In genomic region chr6:15305909-15306308, GRCh38 we compare ENCODE assay signal across 10 cellular contexts.
DNase-seq lines count a peak whose midpoint lies in the region; ATAC-seq and FAIRE-seq lines count a peak whose summit lies in the region.
"Had no signal": no experiment of that assay in that cellular context is flagged by ENCODE, and none has a peak within 500 bp of the region (broad histone marks: within the 10 kb centered on the region; RNA-seq: fewer than 3 reads in every experiment).

No MANE protein-coding gene starts in this region.

- H3K27me3 ChIP-seq in BLaER1: no peaks in the 10 kb centered on the region

- H3K27me3 Mint-ChIP-seq in IgD-negative memory B cell: no peaks in the 10 kb centered on the region
- H3K27me3 Mint-ChIP-seq in dendritic cell treated with granulocyte-macrophage colony-stimulating factor and Interleukin-4, amounts not matched to agents 40 ng/mL and 50 ng/mL, for 4 days: no peaks in the 10 kb centered on the region

- no peak overlapping the region for H3K4me3 ChIP-seq in BLaER1

- peaks cover 52 to 62% (median 60%) of the 10 kb centered on the region in 3 donors for H3K4me1 Mint-ChIP-seq in IgD-negative memory B cell
- H3K4me1 Mint-ChIP-seq in dendritic cell treated with granulocyte-macrophage colony-stimulating factor and Interleukin-4, amounts not matched to agents 40 ng/mL and 50 ng/mL, for 4 days (ENCODE audit: low read depth): peaks cover 73% of the 10 kb centered on the region

- peaks cover 98% of the 10 kb centered on the region for H3K4me1 ChIP-seq in BLaER1

- H3K36me3 Mint-ChIP-seq in IgD-negative memory B cell: peaks cover 5% of the 10 kb centered on the region
- H3K36me3 Mint-ChIP-seq in dendritic cell treated with granulocyte-macrophage colony-stimulating factor and Interleukin-4, amounts not matched to agents 40 ng/mL and 50 ng/mL, for 4 days (ENCODE audit: low read depth): peaks cover 7% of the 10 kb centered on the region

- H3K9ac ChIP-seq in BLaER1: 0 out of 2 replicates have a peak overlapping the region, but pooled peaks have one; percentile 7

- peak overlapping the region; percentile 3 to 59 (median 40) for H3K27ac Mint-ChIP-seq in IgD-negative memory B cell
- peak overlapping the region; percentile 68 for H3K27ac Mint-ChIP-seq in dendritic cell treated with granulocyte-macrophage colony-stimulating factor and Interleukin-4, amounts not matched to agents 40 ng/mL and 50 ng/mL, for 4 days

- peak; percentile 35 for ATAC-seq in GM18498 (IDR thresholded peaks at IDR 0.05; ENCODE audit: unreplicated experiment)
- no peak for ATAC-seq in HG03139 (IDR thresholded peaks at IDR 0.05; ENCODE audit: unreplicated experiment)

- no peak for FAIRE-seq in HTR-8/SVneo (lab: Jason Lieb, UNC)

- peak overlapping the region; percentile 36; the same call in 1 of the 2 replicates for H3K27ac ChIP-seq in BLaER1

- peak overlapping the region; percentile 54 for H3K4me2 ChIP-seq in BLaER1

- peaks cover 100% of the 10 kb centered on the region for H4K20me1 ChIP-seq in BLaER1

- peaks cover 13% of the 10 kb centered on the region for H3K36me3 ChIP-seq in BLaER1

- H3K9me3 ChIP-seq in BLaER1: no peaks in the 10 kb centered on the region

- H3K9me3 Mint-ChIP-seq in IgD-negative memory B cell: no peaks in the 10 kb centered on the region
- H3K9me3 Mint-ChIP-seq in dendritic cell treated with granulocyte-macrophage colony-stimulating factor and Interleukin-4, amounts not matched to agents 40 ng/mL and 50 ng/mL, for 4 days: no peaks in the 10 kb centered on the region

- intact Hi-C loops in dendritic cell treated with granulocyte-macrophage colony-stimulating factor and Interleukin-4, amounts not matched to agents 40 ng/mL and 50 ng/mL, for 4 days (cut with micrococcal nuclease): loop anchor here (5.0 kb wide), 1 partner anchor 39 kb away; no protein-coding TSS in a partner anchor

- DNase-seq in pons (ENCODE audit: low spot score) (no peak), HTR-8/SVneo (ENCODE audit: insufficient read length, low spot score) (no peak)
- DNase-seq in NK-92 treated with Interleukin-12 subunit alpha and Interleukin-12 subunit beta, amount 100 ng/mL, for 24 hours (lab: John Stamatoyannopoulos, UW): no peak
- DNase-seq: anterior cingulate cortex, NCI-H2029 had no signal

- H3K4me3 Mint-ChIP-seq in IgD-negative memory B cell: peak overlapping the region in 2 of 4 donors; percentile 6 to 61
- H3K4me3 Mint-ChIP-seq in dendritic cell treated with granulocyte-macrophage colony-stimulating factor and Interleukin-4, amounts not matched to agents 40 ng/mL and 50 ng/mL, for 4 days: no peak overlapping the region
